Comparison of ENCODE assay signal across 14 cellular contexts in the genomic region with DNA sequence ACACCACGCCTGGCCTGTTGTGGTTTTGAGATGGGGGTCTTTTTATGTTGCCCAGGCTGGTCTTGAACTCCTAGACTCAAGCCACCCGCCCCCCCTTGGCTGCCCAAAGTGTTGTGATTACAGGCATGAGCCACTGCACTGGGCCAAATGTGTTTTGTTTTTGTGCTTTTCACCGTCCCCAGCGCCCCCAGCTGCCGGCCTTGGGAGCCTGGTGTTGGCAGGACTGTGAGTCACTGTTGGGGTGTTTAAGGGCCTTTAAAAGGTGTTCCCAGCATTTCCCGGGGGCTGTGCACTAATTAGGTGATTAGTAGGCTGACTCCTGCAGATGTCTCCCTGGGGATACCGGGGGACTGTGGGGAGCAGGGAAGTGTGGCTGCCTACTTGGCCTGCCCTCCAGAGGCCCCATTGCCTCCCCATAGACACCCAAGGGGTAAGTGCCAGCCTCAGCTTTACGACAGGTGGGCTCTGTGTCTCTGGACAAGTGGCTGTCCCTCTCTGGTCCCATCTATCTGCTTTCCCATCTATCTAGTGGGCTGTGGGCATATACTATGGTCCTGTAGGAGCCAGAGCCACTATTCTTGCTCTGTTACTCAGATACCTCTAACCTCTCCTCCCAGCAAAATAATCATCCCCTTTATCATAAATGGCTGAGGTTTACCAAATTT. TPM values are rescaled to one million over a fixed set of nuclear protein-coding genes. Genes with fewer than 3 reads are reported as not detected.
DNase-seq lines count a peak whose midpoint lies in the region; ATAC-seq, FAIRE-seq and TF ChIP-seq lines count a peak whose summit lies in the region.
"Had no signal": no experiment of that assay in that cellular context is flagged by ENCODE, and none has a peak within 500 bp of the region (broad histone marks: within the 10 kb centered on the region; RNA-seq: fewer than 3 reads in every experiment).

No MANE protein-coding gene starts in this region.

- no peak overlapping the region for H4K5ac ChIP-seq in IMR-90 (ENCODE audit: low read depth, low read length)

- H3K14ac ChIP-seq in IMR-90 (replicated peaks; ENCODE audit: low read depth, low read length) = no peak overlapping the region

- H3K9me1 ChIP-seq in IMR-90 (ENCODE audit: insufficient read depth, low read length) = no peaks in the 10 kb centered on the region; the same call in 1 of the 2 replicates

- no peaks in the 10 kb centered on the region for H3K79me1 ChIP-seq in IMR-90 (ENCODE audit: low read depth in 1 of 2, low read length in 2 of 2)

- dilution Hi-C loops in IMR-90 (cut with HindIII; ENCODE audit: low sequenced_read_pairs, unreplicated experiment) = no loop called here

- H3K4me1 ChIP-seq in IMR-90 (ENCODE audit: control insufficient read depth, insufficient read depth, low read length) (peaks cover 2% of the 10 kb centered on the region; the same call in 1 of the 2 replicates), ovary (ENCODE audit: insufficient read depth) (no peaks in the 10 kb centered on the region), small intestine (ENCODE audit: control insufficient read depth in 2 of 2, insufficient read depth in 1 of 2, low read depth in 1 of 2, low read length in 1 of 2) (no peaks in the 10 kb centered on the region)
- H3K4me1 ChIP-seq: Caco-2 had no signal

- H3K9ac ChIP-seq in IMR-90 (ENCODE audit: low read depth, low read length) = no peak overlapping the region

- no peak overlapping the region for H3K4me3 ChIP-seq in IMR-90 (ENCODE audit: insufficient read depth, low read depth, low read length)
- H3K4me3 ChIP-seq in coronary artery = no peak overlapping the region
- no peak overlapping the region for H3K4me3 ChIP-seq in ovary
- no peak overlapping the region for H3K4me3 ChIP-seq in small intestine (ENCODE audit: low read depth in 1 of 2, low read length in 2 of 2)

- TF ChIP-seq EP300 in ovary (IDR thresholded peaks at IDR 0.05) = no peak

- POLR2A ChIA-PET in IMR-90 (lab: Charles Lee; ENCODE audit: unreplicated experiment) = no interaction called here

- no peak overlapping the region for H3K18ac ChIP-seq in IMR-90 (ENCODE audit: low read depth, low read length)

- no peak for ATAC-seq in IMR-90 (ENCODE audit: low read depth)
- ATAC-seq in GM18520 (IDR thresholded peaks at IDR 0.05; ENCODE audit: unreplicated experiment) = no peak

- 0 out of 2 replicates have a peak, but pooled peaks have one; percentile 13 for TF ChIP-seq RAD21 in IMR-90 (IDR thresholded peaks at IDR 0.05; ENCODE audit: low read length)

- no TSS peak for BruUV-seq in IMR-90 (replicated peaks; lab: Mats Ljungman, UMichigan)

- peak; percentile 25; the same call in 1 of the 2 replicates for TF ChIP-seq CTCF in IMR-90 (conservative IDR thresholded peaks at IDR 0.05; ENCODE audit: low read depth, low read length)
- no peak for TF ChIP-seq CTCF in coronary artery (IDR thresholded peaks at IDR 0.05)
- TF ChIP-seq CTCF in ovary (IDR thresholded peaks at IDR 0.05) = peak in 2 of 3 donors; percentile 32 to 37

- H2BK5ac ChIP-seq in IMR-90 (ENCODE audit: low read depth, low read length, poor library complexity, severe bottlenecking) = no peak overlapping the region

- no peaks in the 10 kb centered on the region for H4K20me1 ChIP-seq in IMR-90 (ENCODE audit: insufficient read depth, low read length)

- no peak overlapping the region for H3K23ac ChIP-seq in IMR-90 (ENCODE audit: low read depth, low read length)

- H4K91ac ChIP-seq in IMR-90 (ENCODE audit: insufficient read depth, low read depth, low read length) = no peak overlapping the region

- CTCF ChIA-PET in IMR-90 (lab: Yijun Ruan, JAX) = no interaction called here

- no peak overlapping the region for H4K8ac ChIP-seq in IMR-90 (ENCODE audit: low read depth in 2 of 2, low read length in 2 of 2)

- H3K9me3 ChIP-seq in IMR-90 (ENCODE audit: control insufficient read depth, insufficient read depth, low read length) (no peaks in the 10 kb centered on the region), ovary (no peaks in the 10 kb centered on the region), small intestine (ENCODE audit: control insufficient read depth, low read depth) (no peaks in the 10 kb centered on the region)
- H3K9me3 ChIP-seq: Caco-2 had no signal

- H3K27ac ChIP-seq in IMR-90 (ENCODE audit: insufficient read depth, low read length) = no peak overlapping the region
- H3K27ac ChIP-seq in coronary artery = no peak overlapping the region
- H3K27ac ChIP-seq in ovary = no peak overlapping the region
- H3K27ac ChIP-seq in small intestine (ENCODE audit: low read depth in 1 of 2, low read length in 1 of 2) = no peak overlapping the region
- H3K27ac ChIP-seq: epithelial cell of prostate had no signal

- H2BK120ac ChIP-seq in IMR-90 (ENCODE audit: low read depth, low read length) = no peak overlapping the region

- no peaks in the 10 kb centered on the region for H3K27me3 ChIP-seq in IMR-90 (ENCODE audit: control insufficient read depth, insufficient read depth, low read length)
- no peaks in the 10 kb centered on the region for H3K27me3 ChIP-seq in ovary
- no peaks in the 10 kb centered on the region for H3K27me3 ChIP-seq in small intestine (ENCODE audit: control insufficient read depth in 2 of 2, insufficient read depth in 2 of 2, low read length in 2 of 2)

- H3K4me2 ChIP-seq in IMR-90 (ENCODE audit: low read depth, low read length) = no peak overlapping the region

- intact Hi-C loops in IMR-90 (cut with micrococcal nuclease) = no loop called here
- intact Hi-C loops in ovary (cut with DNase I) = loop anchor here in 2 of 4 donors (10.0 kb wide), 1 partner anchor 119 kb away; no protein-coding TSS in a partner anchor

- no peak for FAIRE-seq in small intestine (lab: Jason Lieb, UNC)
- FAIRE-seq in frontal cortex (lab: Jason Lieb, UNC) = no peak

- no peak overlapping the region for H2BK20ac ChIP-seq in IMR-90 (ENCODE audit: low read depth, low read length)

- H2AK9ac ChIP-seq in IMR-90 (replicated peaks; ENCODE audit: low read depth, low read length, poor library complexity) = no peak overlapping the region

- no peak overlapping the region for H2AK5ac ChIP-seq in IMR-90 (ENCODE audit: low read depth, low read length)

- WGBS in IMR-90 (ENCODE audit: extremely low coverage in 2 of 2, insufficient read length in 1 of 2), 2 experiments = 40% methylated on average over 1 of the region's 8 CpGs; no CpG with 5 or more reads in 1 of the 2 experiments
- WGBS in ovary, 3 donors = 40 to 51% (median 41%) methylated on average over 8 of the region's 8 CpGs
- WGBS in small intestine, 3 donors = 45 to 59% (median 47%) methylated on average over 8 of the region's 8 CpGs

- no peak overlapping the region for H2BK15ac ChIP-seq in IMR-90 (ENCODE audit: low read depth, low read length)

- H2AFZ ChIP-seq in IMR-90 (replicated peaks; ENCODE audit: low read length, poor library complexity) = no peak overlapping the region

- H3K56ac ChIP-seq in IMR-90 (ENCODE audit: extremely low read depth, insufficient read depth, low read length) = no peak overlapping the region

- no peak for TF ChIP-seq POLR2A in IMR-90 (IDR thresholded peaks at IDR 0.05; ENCODE audit: low read depth, low read length)
- no peak for TF ChIP-seq POLR2A in ovary (IDR thresholded peaks at IDR 0.05)

- DNase-seq in EH (ENCODE audit: low read depth) (peak; percentile 39), IMR-90 (no peak), coronary artery (ENCODE audit: low spot score) (peak; percentile 71), ovary (peak in 3 of 5 donors; percentile 52 to 72 (median 71)), small intestine (no peak), frontal cortex (ENCODE audit: low spot score in 2 of 2) (no peak), NCI-H187 (lab: John Stamatoyannopoulos, UW) (no peak)
- DNase-seq: activated B cell treated with CpG ODN at 0.5 μM for 24 hours; activated T-cell treated with anti-CD3 and anti-CD28 coated beads, Interleukin-2, amount 50 U/mL, for 1 hour; aorta; Caco-2; Karpas-422 had no signal

- H3K4ac ChIP-seq in IMR-90 (ENCODE audit: low read depth, low read length) = no peak overlapping the region

- no peaks in the 10 kb centered on the region for H3K36me3 ChIP-seq in IMR-90 (ENCODE audit: control insufficient read depth, insufficient read depth, low read length)
- H3K36me3 ChIP-seq in ovary = no peaks in the 10 kb centered on the region
- no peaks in the 10 kb centered on the region for H3K36me3 ChIP-seq in small intestine (ENCODE audit: control insufficient read depth in 2 of 2, insufficient read depth in 2 of 2, low read length in 2 of 2)

- in situ Hi-C loops in IMR-90 (cut with MboI; ENCODE audit: low sequenced_read_pairs) = no loop called here

TF ChIP-seq in IMR-90, 13 proteins besides CTCF, POLR2A, EP300 and RAD21:
- TF ChIP-seq SMC3 (IDR thresholded peaks at IDR 0.05; ENCODE audit: low read depth, low read length) (peak; percentile 20; the same call in 1 of the 2 replicates), NFE2L2 (IDR thresholded peaks at IDR 0.05; ENCODE audit: low read depth, low read length) (no peak), MAFK (IDR thresholded peaks at IDR 0.05; ENCODE audit: low read depth, low read length) (no peak)
TF ChIP-seq in IMR-90: peak in this region for 1.

RNA-seq across cellular contexts. Expression of gene TLE5, which starts 11.8 kb away (rescaled TPM):
- 119 and 121 TPM in 2 replicates for total RNA-seq in IMR-90 (2012; rRNA removed)
- 407 and 444 TPM in 2 replicates for polyA plus RNA-seq in IMR-90 (2012; rRNA removed)
- 218 and 593 TPM in 2 replicates for polyA plus RNA-seq in IMR-90 (2012; cell fraction: cytosol; rRNA removed)
- polyA plus RNA-seq in IMR-90 (2012; cell fraction: nucleus; rRNA removed; ENCODE audit: low replicate concordance) = 457 and 800 TPM in 2 replicates
- total RNA-seq in ovary = 100 to 1,000 TPM; 274 to 670 (median 503) TPM
- 100 to 1,000 TPM; 241 to 530 TPM for polyA plus RNA-seq in ovary
- polyA plus RNA-seq in small intestine = 100 to 1,000 TPM; 332 to 488 (median 370) TPM
- 97.4 TPM for total RNA-seq in frontal cortex

RNA-seq across cellular contexts. Expression of gene GNA11, which starts 20.1 kb away (rescaled TPM):
- total RNA-seq in IMR-90 (2012; rRNA removed) = 25.5 and 34.4 TPM in 2 replicates
- polyA plus RNA-seq in IMR-90 (2012; rRNA removed) = 33.3 and 44.5 TPM in 2 replicates
- polyA plus RNA-seq in IMR-90 (2012; cell fraction: cytosol; rRNA removed) = 29.2 and 50.1 TPM in 2 replicates
- 24.5 and 49.2 TPM in 2 replicates for polyA plus RNA-seq in IMR-90 (2012; cell fraction: nucleus; rRNA removed; ENCODE audit: low replicate concordance)
- 10 to 100 TPM; 27.3 to 66.7 (median 57.1) TPM for total RNA-seq in ovary
- 10 to 100 TPM; 44.0 to 46.2 TPM for polyA plus RNA-seq in ovary
- 100 to 1,000 TPM; 173 to 216 (median 190) TPM for polyA plus RNA-seq in small intestine
- total RNA-seq in frontal cortex = 48.1 TPM

RNA-seq across cellular contexts. Expression of gene TLE2, which starts 45.0 kb away (rescaled TPM):
- under 0.01 and 0.28 TPM in 2 replicates for total RNA-seq in IMR-90 (2012; rRNA removed)
- 0.41 and 0.72 TPM in 2 replicates for polyA plus RNA-seq in IMR-90 (2012; rRNA removed)
- 0.42 and 0.45 TPM in 2 replicates for polyA plus RNA-seq in IMR-90 (2012; cell fraction: cytosol; rRNA removed)
- polyA plus RNA-seq in IMR-90 (2012; cell fraction: nucleus; rRNA removed; ENCODE audit: low replicate concordance) = 3.8 and 3.9 TPM in 2 replicates
- total RNA-seq in ovary = 10 to 100 TPM; 31.1 to 43.9 (median 36.4) TPM
- polyA plus RNA-seq in ovary = 10 to 100 TPM; 15.1 to 21.4 TPM
- polyA plus RNA-seq in small intestine = 10 to 100 TPM in 1 of 3 donors, 1 to 10 TPM in 2; 3.8 to 19.2 (median 5.4) TPM
- 5.3 TPM for total RNA-seq in frontal cortex

Comparison
In these comparisons a context has a peak if more than half of its experiments do, and no peak if none do; other contexts are left out.
1. DNase-seq: peak in EH (single experiment), coronary artery (single experiment) and ovary (3 of 5); none in IMR-90 (single experiment), small intestine (single experiment), frontal cortex (0 of 2) and NCI-H187 (0 of 2).